ENCODE assay signal across 29 cellular contexts in genomic region chr20:23122321-23122720, GRCh38. TPM values are rescaled to one million over a fixed set of nuclear protein-coding genes. Genes with fewer than 3 reads are reported as not detected.
DNase-seq lines count a peak whose midpoint lies in the region; ATAC-seq, FAIRE-seq and TF ChIP-seq lines count a peak whose summit lies in the region.
"Had no signal": no experiment of that assay in that cellular context is flagged by ENCODE, and none has a peak within 500 bp of the region (broad histone marks: within the 10 kb centered on the region; RNA-seq: fewer than 3 reads in every experiment).

No MANE protein-coding gene starts in this region.

- no peaks in the 10 kb centered on the region for H3K36me3 ChIP-seq in bronchial epithelial cell (ENCODE audit: control insufficient read depth, insufficient read depth, low read length)
- H3K36me3 ChIP-seq: MG63 had no signal

- intact Hi-C loops in posterior vena cava (cut with DNase I), result no loop called here
- intact Hi-C loops in activated CD4-positive, alpha-beta memory T cell treated with anti-CD3 and anti-CD28 coated beads for 36 hours (cut with micrococcal nuclease), result no loop called here

- no peaks in the 10 kb centered on the region for H3K9me3 Mint-ChIP-seq in activated naive CD4-positive, alpha-beta T cell treated with anti-CD3 and anti-CD28 coated beads, Interleukin-2, amount 10 ng/mL, durations not matched to agents 7 days and 5 days
- no peaks in the 10 kb centered on the region for H3K9me3 Mint-ChIP-seq in activated CD4-positive, alpha-beta memory T cell treated with anti-CD3 and anti-CD28 coated beads for 36 hours
- H3K9me3 Mint-ChIP-seq in immature natural killer cell, result no peaks in the 10 kb centered on the region
- H3K9me3 Mint-ChIP-seq: CD8-positive, alpha-beta T cell had no signal

- POLR2A ChIA-PET in activated CD4-positive, alpha-beta memory T cell treated with anti-CD3 and anti-CD28 coated beads for 36 hours (lab: Charles Lee), result no interaction called here

- peak; percentile 7 for DNase-seq in activated naive CD4-positive, alpha-beta T cell treated with anti-CD3 and anti-CD28 coated beads, Interleukin-2, amount 10 ng/mL, durations not matched to agents 7 days and 5 days
- no peak for DNase-seq in activated naive CD4-positive, alpha-beta T cell treated with anti-CD3 and anti-CD28 coated beads, Interleukin-2, amount 50 U/mL, for 16 hours
- DNase-seq in bronchial epithelial cell (ENCODE audit: low read depth) (no peak), posterior vena cava (ENCODE audit: low spot score) (peak; percentile 64), immature natural killer cell (no peak)
- no peak for DNase-seq in activated CD4-positive, alpha-beta memory T cell treated with anti-CD3 and anti-CD28 coated beads for 36 hours
- no peak for DNase-seq in stimulated activated naive CD4-positive, alpha-beta T cell (lab: John Stamatoyannopoulos, UW)
- DNase-seq: C1 segment of cervical spinal cord; CD8-positive, alpha-beta T cell; GF-D8; HCEC 1CT; IMR-90; KG1; MG63; NCI-H1105 treated with DMSO at 0.1 percent for 48 hours; NCI-H146; NCI-H1930; NCI-H2107; NCI-H446; NCI-H524 treated with DMSO at 0.1 percent for 48 hours; NCI-H82; SHP77 treated with DMSO at 0.1 percent for 48 hours had no signal

- H3K36me3 Mint-ChIP-seq in activated naive CD4-positive, alpha-beta T cell treated with anti-CD3 and anti-CD28 coated beads, Interleukin-2, amount 10 ng/mL, durations not matched to agents 7 days and 5 days, result no peaks in the 10 kb centered on the region
- no peaks in the 10 kb centered on the region for H3K36me3 Mint-ChIP-seq in activated CD4-positive, alpha-beta memory T cell treated with anti-CD3 and anti-CD28 coated beads for 36 hours
- no peaks in the 10 kb centered on the region for H3K36me3 Mint-ChIP-seq in immature natural killer cell
- H3K36me3 Mint-ChIP-seq: CD8-positive, alpha-beta T cell had no signal

- no peak overlapping the region for H3K4me3 Mint-ChIP-seq in activated naive CD4-positive, alpha-beta T cell treated with anti-CD3 and anti-CD28 coated beads, Interleukin-2, amount 10 ng/mL, durations not matched to agents 7 days and 5 days
- H3K4me3 Mint-ChIP-seq in activated CD4-positive, alpha-beta memory T cell treated with anti-CD3 and anti-CD28 coated beads for 36 hours, result no peak overlapping the region
- H3K4me3 Mint-ChIP-seq in immature natural killer cell, result no peak overlapping the region
- H3K4me3 Mint-ChIP-seq: CD8-positive, alpha-beta T cell had no signal

- H3K27ac Mint-ChIP-seq in activated naive CD4-positive, alpha-beta T cell treated with anti-CD3 and anti-CD28 coated beads, Interleukin-2, amount 10 ng/mL, durations not matched to agents 7 days and 5 days, result no peak overlapping the region
- no peak overlapping the region for H3K27ac Mint-ChIP-seq in activated CD4-positive, alpha-beta memory T cell treated with anti-CD3 and anti-CD28 coated beads for 36 hours
- H3K27ac Mint-ChIP-seq in immature natural killer cell, result no peak overlapping the region
- H3K27ac Mint-ChIP-seq: CD8-positive, alpha-beta T cell had no signal

- peaks cover 17% of the 10 kb centered on the region for H3K27me3 Mint-ChIP-seq in activated naive CD4-positive, alpha-beta T cell treated with anti-CD3 and anti-CD28 coated beads, Interleukin-2, amount 10 ng/mL, durations not matched to agents 7 days and 5 days
- H3K27me3 Mint-ChIP-seq in activated CD4-positive, alpha-beta memory T cell treated with anti-CD3 and anti-CD28 coated beads for 36 hours, result peaks cover 2% of the 10 kb centered on the region
- H3K27me3 Mint-ChIP-seq in immature natural killer cell (ENCODE audit: low read depth in 3 of 3), result peaks cover 0 to 7% (median 0%) of the 10 kb centered on the region in 3 donors

- no peak overlapping the region for H3K4me3 ChIP-seq in bronchial epithelial cell (ENCODE audit: low read depth, low read length)
- H3K4me3 ChIP-seq: MG63 had no signal

- ATAC-seq in HG02973 (IDR thresholded peaks at IDR 0.05; ENCODE audit: unreplicated experiment), result no peak
- ATAC-seq: CD8-positive, alpha-beta T cell; Panc1 had no signal

- H3K4me1 Mint-ChIP-seq in activated naive CD4-positive, alpha-beta T cell treated with anti-CD3 and anti-CD28 coated beads, Interleukin-2, amount 10 ng/mL, durations not matched to agents 7 days and 5 days, result no peaks in the 10 kb centered on the region
- H3K4me1 Mint-ChIP-seq in activated CD4-positive, alpha-beta memory T cell treated with anti-CD3 and anti-CD28 coated beads for 36 hours (ENCODE audit: low read depth), result no peaks in the 10 kb centered on the region
- H3K4me1 Mint-ChIP-seq in immature natural killer cell, result no peaks in the 10 kb centered on the region

- CTCF ChIA-PET in activated naive CD4-positive, alpha-beta T cell treated with anti-CD3 and anti-CD28 coated beads, Interleukin-2, amount 10 ng/mL, durations not matched to agents 7 days and 5 days (lab: Charles Lee), result no interaction called here
- CTCF ChIA-PET in activated CD4-positive, alpha-beta memory T cell treated with anti-CD3 and anti-CD28 coated beads for 36 hours (lab: Charles Lee), result no interaction called here

- no peak for TF ChIP-seq CTCF in bronchial epithelial cell (IDR thresholded peaks at IDR 0.05; ENCODE audit: insufficient read depth, low read length, severe bottlenecking)

- FAIRE-seq in bronchial epithelial cell (lab: Jason Lieb, UNC), result peak; percentile 43
- FAIRE-seq: A204.1, GM12891, H1 had no signal

- no peaks in the 10 kb centered on the region for H3K27me3 ChIP-seq in bronchial epithelial cell (ENCODE audit: control insufficient read depth, insufficient read depth, low read length)
- H3K27me3 ChIP-seq: MG63 had no signal

RNA-seq across cellular contexts. Expression of gene CD93, which starts 36.2 kb away (rescaled TPM):
- total RNA-seq in bronchial epithelial cell (under 0.01 and 0.13 TPM in 2 replicates), posterior vena cava (10 to 100 TPM; 79.4 to 88.2 TPM)
- total RNA-seq in activated CD4-positive, alpha-beta memory T cell treated with anti-CD3 and anti-CD28 coated beads for 36 hours, result 1 to 10 TPM; 1.8 to 1.9 TPM
- polyA plus RNA-seq in immature natural killer cell, result under 1 TPM in 2 of 3 donors, not detected in 1; 0.18 to 0.71 TPM
- total RNA-seq: Caco-2, OCI-LY7 had no signal

Comparison
In these comparisons a context has a peak if more than half of its experiments do, and no peak if none do; other contexts are left out.
1. DNase-seq: peak in activated naive CD4-positive, alpha-beta T cell treated with anti-CD3 and anti-CD28 coated beads, Interleukin-2, amount 10 ng/mL, durations not matched to agents 7 days and 5 days (single experiment) and posterior vena cava (single experiment); none in activated naive CD4-positive, alpha-beta T cell treated with anti-CD3 and anti-CD28 coated beads, Interleukin-2, amount 50 U/mL, for 16 hours (single experiment), bronchial epithelial cell (single experiment), activated CD4-positive, alpha-beta memory T cell treated with anti-CD3 and anti-CD28 coated beads for 36 hours (single experiment), stimulated activated naive CD4-positive, alpha-beta T cell (0 of 6) and immature natural killer cell (0 of 3).
2. RNA of gene CD93, which starts 36.2 kb away (total RNA-seq): 79.4 to 88.2 TPM in posterior vena cava; 1.8 to 1.9 TPM in activated CD4-positive, alpha-beta memory T cell treated with anti-CD3 and anti-CD28 coated beads for 36 hours and under 0.01 to 0.13 TPM in bronchial epithelial cell; every median in the first group is over 10 times any median in the second.